ENCODE assay signal across 1 cellular context in genomic region chr7:140671966-140672365, GRCh38.
TF ChIP-seq lines count a peak whose summit lies in the region.

No MANE protein-coding gene starts in this region.

TF ChIP-seq in endothelial cell of umbilical vein, 7 proteins besides CTCF, POLR2A, EP300 and RAD21:
- TF ChIP-seq MYC (IDR thresholded peaks at IDR 0.05; ENCODE audit: low read depth, low read length) (no peak), FOS (IDR thresholded peaks at IDR 0.05; ENCODE audit: borderline replicate concordance, insufficient read depth, low read length) (no peak), POLR2AphosphoS5 (IDR thresholded peaks at IDR 0.05; ENCODE audit: insufficient read depth, low read depth, low read length) (no peak), GATA2 (IDR thresholded peaks at IDR 0.05; ENCODE audit: insufficient read depth, insufficient read length, low read depth, low read length) (no peak), EZH2 (IDR thresholded peaks at IDR 0.05; ENCODE audit: borderline replicate concordance, low read depth, low read length, severe bottlenecking) (no peak), MAX (IDR thresholded peaks at IDR 0.05; ENCODE audit: insufficient read depth, insufficient read length) (no peak), JUN (IDR thresholded peaks at IDR 0.05; ENCODE audit: borderline replicate concordance, insufficient read depth, insufficient read length, low read depth) (no peak)
TF ChIP-seq in endothelial cell of umbilical vein: peak in this region for 0.
